ENCODE assay signal across 19 cellular contexts in genomic region chr15:46265664-46266063, GRCh38.
DNase-seq lines count a peak whose midpoint lies in the region; ATAC-seq and TF ChIP-seq lines count a peak whose summit lies in the region.
"Had no signal": no experiment of that assay in that cellular context is flagged by ENCODE, and none has a peak within 500 bp of the region (broad histone marks: within the 10 kb centered on the region; RNA-seq: fewer than 3 reads in every experiment).

No MANE protein-coding gene starts in this region.

- intact Hi-C loops in mammary epithelial cell (cut with micrococcal nuclease) = no loop called here

- H3K9me3 ChIP-seq in SK-N-SH (no peaks in the 10 kb centered on the region), WERI-Rb-1 (ENCODE audit: severe bottlenecking) (peaks cover 8% of the 10 kb centered on the region), mesodermal cell (ENCODE audit: control insufficient read depth, low read length) (no peaks in the 10 kb centered on the region), mammary epithelial cell (replicated peaks; ENCODE audit: insufficient read depth, low read length) (peaks cover 20% of the 10 kb centered on the region)
- H3K9me3 ChIP-seq: A549, BLaER1 had no signal

- in situ Hi-C loops in mammary epithelial cell (cut with MboI; ENCODE audit: low sequenced_read_pairs in 2 of 2) = no loop called here

- H3K27ac ChIP-seq in SK-N-SH (ENCODE audit: low read depth in 2 of 2, low read length in 1 of 2) (no peak overlapping the region), WERI-Rb-1 (peak overlapping the region; percentile 95), mesodermal cell (ENCODE audit: low read depth, low read length, severe bottlenecking) (peak overlapping the region; percentile 3), mammary epithelial cell (ENCODE audit: insufficient read depth, low read depth, low read length) (no peak overlapping the region)
- H3K27ac ChIP-seq: 22Rv1, A549, BLaER1 had no signal

- no peaks in the 10 kb centered on the region; a peak in 1 of 4 replicates for H3K4me1 ChIP-seq in SK-N-SH (ENCODE audit: control insufficient read depth in 1 of 2, insufficient read depth in 2 of 2, low read depth in 1 of 2, low read length in 1 of 2)
- H3K4me1 ChIP-seq in mesodermal cell (ENCODE audit: control insufficient read depth, insufficient read depth, low read length, poor library complexity, severe bottlenecking) = peaks cover 2% of the 10 kb centered on the region
- H3K4me1 ChIP-seq in mammary epithelial cell (ENCODE audit: insufficient read depth, low read length) = no peaks in the 10 kb centered on the region
- H3K4me1 ChIP-seq: A549, BLaER1 had no signal

- H3K9ac ChIP-seq in SK-N-SH (no peak overlapping the region), mammary epithelial cell (ENCODE audit: insufficient read depth, low read length) (no peak overlapping the region)
- H3K9ac ChIP-seq: BLaER1 had no signal

- no peak overlapping the region for H3K4me2 ChIP-seq in SK-N-SH
- no peak overlapping the region for H3K4me2 ChIP-seq in mammary epithelial cell (ENCODE audit: insufficient read depth, low read depth, low read length)
- H3K4me2 ChIP-seq: A549, BLaER1 had no signal

- 12% methylated on average over 3 of the region's 3 CpGs for WGBS in SK-N-SH (ENCODE audit: low lambda C conversion rate)
- 82 to 97% methylated on average over 3 of the region's 3 CpGs for WGBS in mesodermal cell (ENCODE audit: insufficient coverage in 2 of 2), 2 experiments
- WGBS in mammary epithelial cell (ENCODE audit: low coverage, missing lambda C conversion rate) = 60% methylated on average over 3 of the region's 3 CpGs

- no peaks in the 10 kb centered on the region for H3K79me2 ChIP-seq in SK-N-SH (ENCODE audit: insufficient read depth)
- no peaks in the 10 kb centered on the region for H3K79me2 ChIP-seq in mammary epithelial cell (ENCODE audit: insufficient read depth, low read length)

- TF ChIP-seq EP300 in SK-N-SH (IDR thresholded peaks at IDR 0.05; ENCODE audit: borderline replicate concordance in 1 of 2, low read depth in 1 of 2, low read length in 1 of 2) = no peak

- H3K9me2 ChIP-seq in SK-N-SH = no peaks in the 10 kb centered on the region

- no peak for TF ChIP-seq RAD21 in SK-N-SH (IDR thresholded peaks at IDR 0.05; ENCODE audit: low read length)

- no peak for TF ChIP-seq CTCF in SK-N-SH (IDR thresholded peaks at IDR 0.05)
- no peak for TF ChIP-seq CTCF in WERI-Rb-1 (IDR thresholded peaks at IDR 0.05; ENCODE audit: low read depth, low read length)
- TF ChIP-seq CTCF in mammary epithelial cell (conservative IDR thresholded peaks at IDR 0.05 in 1 of 2, IDR thresholded peaks at IDR 0.05 in 1 of 2; ENCODE audit: extremely low read depth in 1 of 2, insufficient read depth in 1 of 2, low read depth in 1 of 2, low read length in 2 of 2) = no peak

- no peak overlapping the region for H2AFZ ChIP-seq in SK-N-SH (ENCODE audit: low read depth)
- H2AFZ ChIP-seq in mammary epithelial cell (ENCODE audit: low read depth, low read length) = no peak overlapping the region

- BruUV-seq in mammary epithelial cell (replicated peaks; lab: Mats Ljungman, UMichigan) = no TSS peak

- CTCF ChIA-PET in SK-N-SH (lab: Yijun Ruan, JAX) (interaction anchor here (1.6 kb wide), 1 partner anchor 173 kb away, joined by 3 read pairs; no protein-coding TSS in a partner anchor), mammary epithelial cell (lab: Charles Lee; ENCODE audit: low non-redundant PET) (no interaction called here)

- H3K27me3 ChIP-seq in SK-N-SH (ENCODE audit: insufficient read depth) (no peaks in the 10 kb centered on the region), WERI-Rb-1 (ENCODE audit: insufficient read depth, low read depth, severe bottlenecking) (no peaks in the 10 kb centered on the region), mammary epithelial cell (ENCODE audit: insufficient read depth, low read length) (no peaks in the 10 kb centered on the region)
- H3K27me3 ChIP-seq: BLaER1 had no signal

- H3K4me3 ChIP-seq in SK-N-SH (ENCODE audit: low read depth in 2 of 2, low read length in 1 of 2) = no peak overlapping the region
- no peak overlapping the region for H3K4me3 ChIP-seq in WERI-Rb-1 (ENCODE audit: low read depth, low read length)
- no peak overlapping the region for H3K4me3 ChIP-seq in mesodermal cell (ENCODE audit: extremely low read depth, insufficient read depth, low read length, poor library complexity, severe bottlenecking)
- H3K4me3 ChIP-seq in mammary epithelial cell (replicated peaks in 1 of 3; ENCODE audit: insufficient read depth in 1 of 3, low read depth in 2 of 3, low read length in 3 of 3) = no peak overlapping the region
- H3K4me3 ChIP-seq: A549, BLaER1 had no signal

- no peaks in the 10 kb centered on the region for H3F3A ChIP-seq in SK-N-SH (replicated peaks; ENCODE audit: insufficient read depth)

- H4K20me1 ChIP-seq in SK-N-SH (ENCODE audit: insufficient read depth) = no peaks in the 10 kb centered on the region
- H4K20me1 ChIP-seq in mammary epithelial cell (ENCODE audit: insufficient read depth, low read length) = no peaks in the 10 kb centered on the region
- H4K20me1 ChIP-seq: BLaER1 had no signal

- POLR2A ChIA-PET in SK-N-SH (lab: Yijun Ruan, JAX) = no interaction called here

- DNase-seq in SK-N-SH = no peak
- DNase-seq in WERI-Rb-1 = peak; percentile 79
- DNase-seq in AG08396 (ENCODE audit: low spot score) = no peak
- DNase-seq in mammary epithelial cell = no peak
- no peak for DNase-seq in amniotic stem cell (lab: John Stamatoyannopoulos, UW)
- DNase-seq: Calu3; CD4-positive, alpha-beta memory T cell; DMS79 treated with DMSO at 0.1 percent for 48 hours; GF-D8; GOT3; H7; HFFc6 had no signal

- H3K36me3 ChIP-seq in SK-N-SH (replicated peaks in 1 of 2; ENCODE audit: control insufficient read depth in 1 of 2, insufficient read depth in 2 of 2, low read length in 1 of 2) (no peaks in the 10 kb centered on the region), WERI-Rb-1 (no peaks in the 10 kb centered on the region), mesodermal cell (ENCODE audit: control insufficient read depth, insufficient read depth, low read length) (no peaks in the 10 kb centered on the region), mammary epithelial cell (ENCODE audit: insufficient read depth, low read length) (no peaks in the 10 kb centered on the region)
- H3K36me3 ChIP-seq: BLaER1 had no signal

- dilution Hi-C loops in mammary epithelial cell (cut with HindIII; ENCODE audit: low sequenced_read_pairs) = no loop called here

- no peak for ATAC-seq in SK-N-SH treated with all-trans-retinoic acid at 6 μM for 48 hours
- ATAC-seq: A549, HCT116, HepG2 had no signal

TF ChIP-seq in SK-N-SH treated with all-trans-retinoic acid at 6 μM for 48 hours, 23 proteins besides CTCF, POLR2A, EP300 and RAD21:
- TF ChIP-seq TCF4 (CRISPR knock-in tag; IDR thresholded peaks at IDR 0.05; ENCODE audit: borderline replicate concordance) (no peak), ISL1 (CRISPR knock-in tag; IDR thresholded peaks at IDR 0.05) (0 out of 2 replicates have a peak, but pooled peaks have one; percentile 14)

TF ChIP-seq in SK-N-SH, 30 proteins besides CTCF, POLR2A, EP300 and RAD21:
- TF ChIP-seq TEAD4 (IDR thresholded peaks at IDR 0.05; ENCODE audit: borderline replicate concordance, insufficient read depth) = no peak
- no peak for TF ChIP-seq ELF1 (IDR thresholded peaks at IDR 0.05)
- no peak for TF ChIP-seq FOXJ3 (CRISPR knock-in tag; IDR thresholded peaks at IDR 0.05)
- TF ChIP-seq RXRA (IDR thresholded peaks at IDR 0.05; ENCODE audit: borderline replicate concordance, low read depth) = no peak
- TF ChIP-seq GABPA (IDR thresholded peaks at IDR 0.05; ENCODE audit: low read depth) = no peak
- TF ChIP-seq TAF1 (IDR thresholded peaks at IDR 0.05; ENCODE audit: borderline replicate concordance, low read depth, low read length) = no peak

Comparison
In these comparisons a context has a peak if more than half of its experiments do, and no peak if none do; other contexts are left out.
1. H3K27ac ChIP-seq: peak in WERI-Rb-1 (single experiment) and mesodermal cell (single experiment); none in SK-N-SH (0 of 2) and mammary epithelial cell (single experiment).